ENCODE assay signal across 8 cellular contexts in genomic region chr16:82603784-82604411, GRCh38. TPM values are rescaled to one million over a fixed set of nuclear protein-coding genes. Genes with fewer than 3 reads are reported as not detected.
DNase-seq lines count a peak whose midpoint lies in the region; ATAC-seq, FAIRE-seq and TF ChIP-seq lines count a peak whose summit lies in the region.

No MANE protein-coding gene starts in this region.

- H3K4me3 Mint-ChIP-seq in stimulated activated naive CD8-positive, alpha-beta T cell treated with anti-CD3 and anti-CD28 coated beads, Interleukin-15, amount 100 ng/mL, for 72 hours: no peak overlapping the region

- peaks cover 9% of the 10 kb centered on the region for H3K27me3 Mint-ChIP-seq in stimulated activated naive CD8-positive, alpha-beta T cell treated with anti-CD3 and anti-CD28 coated beads, Interleukin-15, amount 100 ng/mL, for 72 hours

- dilution Hi-C loops in mammary epithelial cell (cut with HindIII; ENCODE audit: low sequenced_read_pairs): no loop called here

- H3K27ac Mint-ChIP-seq in stimulated activated naive CD8-positive, alpha-beta T cell treated with anti-CD3 and anti-CD28 coated beads, Interleukin-15, amount 100 ng/mL, for 72 hours: no peak overlapping the region

- H2AFZ ChIP-seq in mammary epithelial cell (ENCODE audit: low read depth, low read length): peak overlapping the region; percentile 35

- TF ChIP-seq CTCF in AG09319 (IDR thresholded peaks at IDR 0.05; ENCODE audit: low read depth, low read length) (peak; percentile 74), mammary epithelial cell (conservative IDR thresholded peaks at IDR 0.05 in 1 of 2, IDR thresholded peaks at IDR 0.05 in 1 of 2; ENCODE audit: extremely low read depth in 1 of 2, insufficient read depth in 1 of 2, low read depth in 1 of 2, low read length in 2 of 2) (peak; percentile 54 to 83), left lung (IDR thresholded peaks at IDR 0.05) (peak; percentile 34 to 38)

- no peaks in the 10 kb centered on the region for H3K36me3 ChIP-seq in mammary epithelial cell (ENCODE audit: insufficient read depth, low read length)
- no peaks in the 10 kb centered on the region for H3K36me3 ChIP-seq in left lung

- H3K27ac ChIP-seq in mammary epithelial cell (ENCODE audit: insufficient read depth, low read depth, low read length): no peak overlapping the region
- no peak overlapping the region for H3K27ac ChIP-seq in left lung

- DNase-seq in AG09319 (ENCODE audit: extremely low read depth, low read depth) (no peak), HTR-8/SVneo (ENCODE audit: insufficient read length, low spot score) (peak; percentile 51), mammary epithelial cell (peak; percentile 62), left lung (no peak), HK-2 (ENCODE audit: unreplicated experiment) (no peak), DMS79 (lab: John Stamatoyannopoulos, UW) (no peak)
- no peak for DNase-seq in stimulated activated naive CD8-positive, alpha-beta T cell treated with anti-CD3 and anti-CD28 coated beads, Interleukin-15, amount 100 ng/mL, for 72 hours
- DNase-seq in stimulated activated CD8-positive, alpha-beta memory T cell treated with anti-CD3 and anti-CD28 coated beads, Interleukin-4, amount 100 ng/mL, for 48 hours: no peak

- no peaks in the 10 kb centered on the region for H3K27me3 ChIP-seq in mammary epithelial cell (ENCODE audit: insufficient read depth, low read length)
- no peaks in the 10 kb centered on the region for H3K27me3 ChIP-seq in left lung

- ATAC-seq in left lung: peak; percentile 73
- no peak for ATAC-seq in stimulated activated naive CD8-positive, alpha-beta T cell treated with anti-CD3 and anti-CD28 coated beads, Interleukin-15, amount 100 ng/mL, for 72 hours

- H3K9ac ChIP-seq in mammary epithelial cell (ENCODE audit: insufficient read depth, low read length): no peak overlapping the region

- no peaks in the 10 kb centered on the region for H3K79me2 ChIP-seq in mammary epithelial cell (ENCODE audit: insufficient read depth, low read length)

- no peaks in the 10 kb centered on the region for H3K4me1 Mint-ChIP-seq in stimulated activated naive CD8-positive, alpha-beta T cell treated with anti-CD3 and anti-CD28 coated beads, Interleukin-15, amount 100 ng/mL, for 72 hours

- no peak overlapping the region for H3K4me2 ChIP-seq in mammary epithelial cell (ENCODE audit: insufficient read depth, low read depth, low read length)

- no peaks in the 10 kb centered on the region for H4K20me1 ChIP-seq in mammary epithelial cell (ENCODE audit: insufficient read depth, low read length)

- intact Hi-C loops in mammary epithelial cell (cut with micrococcal nuclease): loop anchor here (1.0 to 2.0 kb wide), 3 partner anchors 25 to 611 kb away; no protein-coding TSS in a partner anchor
- intact Hi-C loops in left lung (cut with DNase I): no loop called here

- no TSS peak for BruUV-seq in mammary epithelial cell (replicated peaks; lab: Mats Ljungman, UMichigan)

- WGBS in mammary epithelial cell (ENCODE audit: low coverage, missing lambda C conversion rate): 5% methylated on average over 5 of the region's 5 CpGs

- FAIRE-seq in HTR-8/SVneo (lab: Jason Lieb, UNC): peak; percentile 92

- H3K9me3 Mint-ChIP-seq in stimulated activated naive CD8-positive, alpha-beta T cell treated with anti-CD3 and anti-CD28 coated beads, Interleukin-15, amount 100 ng/mL, for 72 hours: peaks cover 8 to 10% of the 10 kb centered on the region in 2 donors

- no peaks in the 10 kb centered on the region for H3K4me1 ChIP-seq in mammary epithelial cell (ENCODE audit: insufficient read depth, low read length)
- no peaks in the 10 kb centered on the region for H3K4me1 ChIP-seq in left lung

- H3K4me3 ChIP-seq in mammary epithelial cell (replicated peaks in 1 of 3; ENCODE audit: insufficient read depth in 1 of 3, low read depth in 2 of 3, low read length in 3 of 3) (no peak overlapping the region), left lung (no peak overlapping the region)

- in situ Hi-C loops in mammary epithelial cell (cut with MboI; ENCODE audit: low sequenced_read_pairs in 2 of 2): no loop called here

- no peaks in the 10 kb centered on the region for H3K9me3 ChIP-seq in mammary epithelial cell (replicated peaks; ENCODE audit: insufficient read depth, low read length)
- peaks cover 0 to 10% of the 10 kb centered on the region in 2 donors for H3K9me3 ChIP-seq in left lung

- CTCF ChIA-PET in mammary epithelial cell (lab: Charles Lee; ENCODE audit: low non-redundant PET): interaction anchor here (0.6 to 0.7 kb wide), 4 partner anchors 21 to 659 kb away, joined by 4 to 6 read pairs (median 4); no protein-coding TSS in a partner anchor

RNA-seq across cellular contexts. Expression of gene CDH13, which starts 22.9 kb away (rescaled TPM):
- total RNA-seq in mammary epithelial cell: 100 to 1,000 TPM; 141 to 157 TPM
- 130 TPM for polyA plus RNA-seq in mammary epithelial cell
- 141 TPM for polyA minus RNA-seq in mammary epithelial cell
- 10 to 100 TPM in 1 of 2 donors, 1 to 10 TPM in 1; 8.7 to 20.3 TPM for total RNA-seq in left lung

Comparison
In these comparisons a context has a peak if more than half of its experiments do, and no peak if none do; other contexts are left out.
1. DNase-seq: peak in HTR-8/SVneo (single experiment) and mammary epithelial cell (single experiment); none in AG09319 (single experiment), left lung (0 of 2), stimulated activated naive CD8-positive, alpha-beta T cell treated with anti-CD3 and anti-CD28 coated beads, Interleukin-15, amount 100 ng/mL, for 72 hours (0 of 2), HK-2 (single experiment), DMS79 (single experiment) and stimulated activated CD8-positive, alpha-beta memory T cell treated with anti-CD3 and anti-CD28 coated beads, Interleukin-4, amount 100 ng/mL, for 48 hours (single experiment).
2. RNA of gene CDH13, which starts 22.9 kb away (total RNA-seq): 141 to 157 TPM in mammary epithelial cell; 8.7 to 20.3 TPM in left lung; every median in the first group is over 4 times any median in the second.
3. Peak in every context shown above with its lines, with median percentiles within 50 percentile points of each other: CTCF ChIP-seq.